Comparison of ENCODE assay signal across 18 cellular contexts in genomic region chr1:194068444-194069167, GRCh38.
A peak's percentile ranks its signal among the peaks of the same experiment; 100 is the strongest.
DNase-seq lines count a peak whose midpoint lies in the region; ATAC-seq and TF ChIP-seq lines count a peak whose summit lies in the region.
"Had no signal": no experiment of that assay in that cellular context is flagged by ENCODE, and none has a peak within 500 bp of the region (broad histone marks: within the 10 kb centered on the region; RNA-seq: fewer than 3 reads in every experiment).

No MANE protein-coding gene starts in this region.

- H3K36me3 ChIP-seq in heart left ventricle, result no peaks in the 10 kb centered on the region
- H3K36me3 ChIP-seq in osteoblast (ENCODE audit: insufficient read depth, low read length), result no peaks in the 10 kb centered on the region

- H3K4me2 ChIP-seq in osteoblast (ENCODE audit: insufficient read depth, low read length), result no peak overlapping the region
- H3K4me2 ChIP-seq: PC-9 had no signal

- no peak overlapping the region for H2AFZ ChIP-seq in osteoblast (ENCODE audit: low read length)

- intact Hi-C loops in heart left ventricle (cut with DNase I) (loop anchor here in 6 of 10 donors (1.0 to 10.0 kb wide), 9 partner anchors 94 to 882 kb away; partner anchors contain the start of gene B3GALT2 (in 1 of the 6)), right cardiac atrium (cut with DNase I) (loop anchor here in 1 of 4 donors (5.0 kb wide), 1 partner anchor 116 kb away; no protein-coding TSS in a partner anchor)

- no peaks in the 10 kb centered on the region for H3K79me2 ChIP-seq in osteoblast (ENCODE audit: insufficient read depth, low read length)

- DNase-seq in NCI-H446 treated with DMSO at 0.1 percent for 48 hours (lab: John Stamatoyannopoulos, UW) (peak; percentile 87), heart left ventricle (no peak), right cardiac atrium (no peak), T-helper 9 cell (no peak), osteoblast (ENCODE audit: insufficient read length, low spot score, missing footprints) (no peak)
- DNase-seq: CD4-positive, alpha-beta memory T cell; COR-L47; DMS53; GDM1; Kasumi-1; NCI-H2029; NCI-H526 treated with DMSO at 0.1 percent for 48 hours; PC-9; SHP77 treated with DMSO at 0.1 percent for 48 hours had no signal

- ATAC-seq in heart left ventricle (peak; percentile 12 to 70 (median 62)), right cardiac atrium (peak; percentile 56 to 63), HG02981 (IDR thresholded peaks at IDR 0.05; ENCODE audit: unreplicated experiment) (no peak), GM18858 (IDR thresholded peaks at IDR 0.05; ENCODE audit: unreplicated experiment) (no peak)
- ATAC-seq: GM12878, K562 had no signal

- TF ChIP-seq CTCF in heart left ventricle (IDR thresholded peaks at IDR 0.05) (no peak), osteoblast (IDR thresholded peaks at IDR 0.05; ENCODE audit: extremely low read depth, low read depth, low read length) (no peak)

- no peaks in the 10 kb centered on the region for H3K9me3 ChIP-seq in heart left ventricle
- H3K9me3 ChIP-seq in right cardiac atrium (ENCODE audit: control insufficient read depth, low read length), result no peaks in the 10 kb centered on the region
- no peaks in the 10 kb centered on the region for H3K9me3 ChIP-seq in osteoblast (ENCODE audit: low read depth, low read length)

- H4K20me1 ChIP-seq in osteoblast (ENCODE audit: insufficient read depth, low read length), result no peaks in the 10 kb centered on the region

- 32 to 37% (median 36%) methylated on average over 5 of the region's 5 CpGs for WGBS in heart left ventricle, 4 donors
- WGBS in right cardiac atrium, result 36% methylated on average over 5 of the region's 5 CpGs

- H3K4me3 ChIP-seq in heart left ventricle (no peak overlapping the region), right cardiac atrium (ENCODE audit: low read length) (no peak overlapping the region), osteoblast (ENCODE audit: insufficient read depth, low read length) (no peak overlapping the region)
- H3K4me3 ChIP-seq: GM12878, K562, PC-9 had no signal

- H3K4me1 ChIP-seq in heart left ventricle (peaks cover 0 to 28% (median 2%) of the 10 kb centered on the region in 12 donors), right cardiac atrium (ENCODE audit: control insufficient read depth, insufficient read depth, low read length) (no peaks in the 10 kb centered on the region), osteoblast (ENCODE audit: insufficient read depth, low read length) (no peaks in the 10 kb centered on the region)

- H3K27ac ChIP-seq in heart left ventricle, result peak overlapping the region; percentile 39 to 94 (median 80)
- peak overlapping the region; percentile 68 for H3K27ac ChIP-seq in right cardiac atrium (ENCODE audit: low read length)
- H3K27ac ChIP-seq in osteoblast (ENCODE audit: low read depth, low read length), result no peak overlapping the region
- H3K27ac ChIP-seq: PC-9 had no signal

- TF ChIP-seq POLR2A in heart left ventricle (IDR thresholded peaks at IDR 0.05), result no peak

- no peaks in the 10 kb centered on the region for H3K27me3 ChIP-seq in heart left ventricle
- no peaks in the 10 kb centered on the region for H3K27me3 ChIP-seq in right cardiac atrium (ENCODE audit: control insufficient read depth, insufficient read depth)
- H3K27me3 ChIP-seq in osteoblast (ENCODE audit: insufficient read depth, low read length), result no peaks in the 10 kb centered on the region

Comparison
In these comparisons a context has a peak if more than half of its experiments do, and no peak if none do; other contexts are left out.
1. ATAC-seq: peak in heart left ventricle (4 of 4) and right cardiac atrium (2 of 2); none in HG02981 (single experiment) and GM18858 (single experiment).